In genomic region chr3:129481783-129482332, GRCh38 we compare ENCODE assay signal across 9 cellular contexts. TPM values are rescaled to one million over a fixed set of nuclear protein-coding genes. Genes with fewer than 3 reads are reported as not detected.
DNase-seq lines count a peak whose midpoint lies in the region; ATAC-seq and TF ChIP-seq lines count a peak whose summit lies in the region.
"Had no signal": no experiment of that assay in that cellular context is flagged by ENCODE, and none has a peak within 500 bp of the region (broad histone marks: within the 10 kb centered on the region; RNA-seq: fewer than 3 reads in every experiment).

No MANE protein-coding gene starts in this region.

- no peaks in the 10 kb centered on the region for H3K27me3 ChIP-seq in CD4-positive, CD25-positive, alpha-beta regulatory T cell (ENCODE audit: control insufficient read depth, insufficient read depth, low read length)
- H3K27me3 ChIP-seq in sigmoid colon: no peaks in the 10 kb centered on the region
- H3K27me3 ChIP-seq: BLaER1 had no signal

- H3K4me1 ChIP-seq in CD4-positive, CD25-positive, alpha-beta regulatory T cell (ENCODE audit: control insufficient read depth, insufficient read depth, low read length, poor library complexity, severe bottlenecking): peaks cover 18% of the 10 kb centered on the region
- peaks cover 0 to 18% (median 2%) of the 10 kb centered on the region in 4 donors for H3K4me1 ChIP-seq in sigmoid colon
- H3K4me1 ChIP-seq: BLaER1 had no signal

- no peak for TF ChIP-seq CTCF in sigmoid colon (IDR thresholded peaks at IDR 0.05)

- ATAC-seq in CD4-positive, CD25-positive, alpha-beta regulatory T cell (ENCODE audit: low read depth in 2 of 2): peak; percentile 98 to 99
- peak; percentile 39 for ATAC-seq in activated CD8-positive, alpha-beta T cell treated with anti-CD3 and anti-CD28 coated beads, Interleukin-2, amount 10 ng/mL, durations not matched to agents 7 days and 5 days
- ATAC-seq in esophagus mucosa (peak; percentile 93), GM19467 (IDR thresholded peaks at IDR 0.05; ENCODE audit: unreplicated experiment) (no peak), HG02623 (IDR thresholded peaks at IDR 0.05; ENCODE audit: unreplicated experiment) (no peak)

- no peaks in the 10 kb centered on the region for H3K27me3 Mint-ChIP-seq in CD4-positive, CD25-positive, alpha-beta regulatory T cell
- H3K27me3 Mint-ChIP-seq in activated CD8-positive, alpha-beta T cell treated with anti-CD3 and anti-CD28 coated beads, Interleukin-2, amount 10 ng/mL, durations not matched to agents 7 days and 5 days (ENCODE audit: low read depth): no peaks in the 10 kb centered on the region

- H3K4me1 Mint-ChIP-seq in CD4-positive, CD25-positive, alpha-beta regulatory T cell: peaks cover 6 to 26% (median 10%) of the 10 kb centered on the region in 4 donors
- peaks cover 8% of the 10 kb centered on the region for H3K4me1 Mint-ChIP-seq in activated CD8-positive, alpha-beta T cell treated with anti-CD3 and anti-CD28 coated beads, Interleukin-2, amount 10 ng/mL, durations not matched to agents 7 days and 5 days (ENCODE audit: low read depth)

- H3K9me3 Mint-ChIP-seq in CD4-positive, CD25-positive, alpha-beta regulatory T cell: no peaks in the 10 kb centered on the region
- H3K9me3 Mint-ChIP-seq in activated CD8-positive, alpha-beta T cell treated with anti-CD3 and anti-CD28 coated beads, Interleukin-2, amount 10 ng/mL, durations not matched to agents 7 days and 5 days (ENCODE audit: insufficient read depth): no peaks in the 10 kb centered on the region

- peaks cover 8% of the 10 kb centered on the region for H3K36me3 ChIP-seq in CD4-positive, CD25-positive, alpha-beta regulatory T cell (ENCODE audit: control insufficient read depth, insufficient read depth, low read length)
- H3K36me3 ChIP-seq in sigmoid colon: peaks cover 5 to 81% (median 34%) of the 10 kb centered on the region in 4 donors

- 70 to 87% methylated on average over 12 of the region's 12 CpGs for WGBS in sigmoid colon, 2 donors

- peak; percentile 27 to 87 (median 82) for DNase-seq in CD4-positive, CD25-positive, alpha-beta regulatory T cell
- DNase-seq in activated CD8-positive, alpha-beta T cell treated with anti-CD3 and anti-CD28 coated beads, Interleukin-2, amount 10 ng/mL, durations not matched to agents 7 days and 5 days: peak; percentile 29
- DNase-seq in sigmoid colon (peak; percentile 82), middle frontal gyrus (ENCODE audit: extremely low spot score, low spot score) (no peak), GOT3 (lab: John Stamatoyannopoulos, UW) (no peak)

- intact Hi-C loops in sigmoid colon (cut with DNase I): no loop called here

- no peak for TF ChIP-seq EP300 in sigmoid colon (IDR thresholded peaks at IDR 0.05)

- H3K9me3 ChIP-seq in CD4-positive, CD25-positive, alpha-beta regulatory T cell (ENCODE audit: control insufficient read depth in 2 of 2, low read length in 2 of 2): no peaks in the 10 kb centered on the region
- no peaks in the 10 kb centered on the region for H3K9me3 ChIP-seq in sigmoid colon
- H3K9me3 ChIP-seq: BLaER1 had no signal

- CTCF ChIA-PET in activated CD8-positive, alpha-beta T cell treated with anti-CD3 and anti-CD28 coated beads, Interleukin-2, amount 10 ng/mL, durations not matched to agents 7 days and 5 days (lab: Charles Lee): interaction anchor here (1.2 to 2.7 kb wide), 3 partner anchors 9 to 30 kb away, joined by 3 to 15 read pairs (median 3); no protein-coding TSS in a partner anchor

- H3K27ac ChIP-seq in CD4-positive, CD25-positive, alpha-beta regulatory T cell (ENCODE audit: insufficient read depth, low read length, poor library complexity, severe bottlenecking): peak overlapping the region; percentile 71
- peak overlapping the region in 1 of 4 donors; percentile 56 for H3K27ac ChIP-seq in sigmoid colon
- H3K27ac ChIP-seq: BLaER1 had no signal

- peak overlapping the region; percentile 7 for H3K4me3 ChIP-seq in CD4-positive, CD25-positive, alpha-beta regulatory T cell (ENCODE audit: low read depth, low read length)
- no peak overlapping the region for H3K4me3 ChIP-seq in sigmoid colon
- H3K4me3 ChIP-seq: BLaER1 had no signal

- POLR2A ChIA-PET in activated CD8-positive, alpha-beta T cell treated with anti-CD3 and anti-CD28 coated beads, Interleukin-2, amount 10 ng/mL, durations not matched to agents 7 days and 5 days (lab: Charles Lee): no interaction called here

- peak overlapping the region; percentile 33 to 99 (median 98) for H3K27ac Mint-ChIP-seq in CD4-positive, CD25-positive, alpha-beta regulatory T cell
- peak overlapping the region; percentile 48 for H3K27ac Mint-ChIP-seq in activated CD8-positive, alpha-beta T cell treated with anti-CD3 and anti-CD28 coated beads, Interleukin-2, amount 10 ng/mL, durations not matched to agents 7 days and 5 days

- peak overlapping the region in 3 of 4 donors; percentile 4 to 76 (median 67) for H3K4me3 Mint-ChIP-seq in CD4-positive, CD25-positive, alpha-beta regulatory T cell
- H3K4me3 Mint-ChIP-seq in activated CD8-positive, alpha-beta T cell treated with anti-CD3 and anti-CD28 coated beads, Interleukin-2, amount 10 ng/mL, durations not matched to agents 7 days and 5 days: no peak overlapping the region

- TF ChIP-seq POLR2A in sigmoid colon (IDR thresholded peaks at IDR 0.05): no peak

- peaks cover 46% of the 10 kb centered on the region for H3K36me3 Mint-ChIP-seq in CD4-positive, CD25-positive, alpha-beta regulatory T cell
- H3K36me3 Mint-ChIP-seq in activated CD8-positive, alpha-beta T cell treated with anti-CD3 and anti-CD28 coated beads, Interleukin-2, amount 10 ng/mL, durations not matched to agents 7 days and 5 days (ENCODE audit: low read depth): peaks cover 11% of the 10 kb centered on the region

RNA-seq across cellular contexts. Expression of gene IFT122, which starts 41.8 kb away (rescaled TPM):
- total RNA-seq in CD4-positive, CD25-positive, alpha-beta regulatory T cell: 19.3 TPM
- polyA plus RNA-seq in CD4-positive, CD25-positive, alpha-beta regulatory T cell: 1 to 10 TPM; 2.5 to 5.3 (median 3.8) TPM
- total RNA-seq in activated CD8-positive, alpha-beta T cell treated with anti-CD3 and anti-CD28 coated beads, Interleukin-2, amount 10 ng/mL, durations not matched to agents 7 days and 5 days: 10 to 100 TPM; 22.3 to 25.6 TPM
- total RNA-seq in esophagus mucosa (11.2 TPM), sigmoid colon (10 to 100 TPM; 15.8 to 21.4 (median 17.8) TPM)
- 10 to 100 TPM in 2 of 3 donors, 1 to 10 TPM in 1; 4.2 to 15.6 (median 13.6) TPM for polyA plus RNA-seq in sigmoid colon

RNA-seq across cellular contexts. Expression of gene MBD4, which starts 42.1 kb away (rescaled TPM):
- 44.6 TPM for total RNA-seq in CD4-positive, CD25-positive, alpha-beta regulatory T cell
- 10 to 100 TPM; 37.0 to 46.7 (median 42.3) TPM for polyA plus RNA-seq in CD4-positive, CD25-positive, alpha-beta regulatory T cell
- 10 to 100 TPM; 50.1 to 50.6 TPM for total RNA-seq in activated CD8-positive, alpha-beta T cell treated with anti-CD3 and anti-CD28 coated beads, Interleukin-2, amount 10 ng/mL, durations not matched to agents 7 days and 5 days
- 20.8 TPM for total RNA-seq in esophagus mucosa
- 10 to 100 TPM; 13.3 to 18.4 (median 16.6) TPM for total RNA-seq in sigmoid colon
- polyA plus RNA-seq in sigmoid colon: 10 to 100 TPM; 11.8 to 21.6 (median 15.0) TPM

RNA-seq across cellular contexts. Expression of gene RHO, which starts 46.6 kb away (rescaled TPM):
- total RNA-seq in CD4-positive, CD25-positive, alpha-beta regulatory T cell: not detected
- polyA plus RNA-seq in CD4-positive, CD25-positive, alpha-beta regulatory T cell: not detected
- total RNA-seq in activated CD8-positive, alpha-beta T cell treated with anti-CD3 and anti-CD28 coated beads, Interleukin-2, amount 10 ng/mL, durations not matched to agents 7 days and 5 days: not detected
- total RNA-seq in esophagus mucosa: not detected
- not detected for total RNA-seq in sigmoid colon
- polyA plus RNA-seq in sigmoid colon: not detected

RNA-seq across cellular contexts. Expression of gene EFCAB12, which starts 53.4 kb away (rescaled TPM):
- total RNA-seq in CD4-positive, CD25-positive, alpha-beta regulatory T cell: 2.2 TPM
- polyA plus RNA-seq in CD4-positive, CD25-positive, alpha-beta regulatory T cell: under 1 TPM in 3 of 4 donors, not detected in 1; 0.05 to 0.13 (median 0.05) TPM
- under 1 TPM; 0.42 to 0.45 TPM for total RNA-seq in activated CD8-positive, alpha-beta T cell treated with anti-CD3 and anti-CD28 coated beads, Interleukin-2, amount 10 ng/mL, durations not matched to agents 7 days and 5 days
- total RNA-seq in esophagus mucosa: 0.04 TPM
- under 1 TPM in 1 of 4 donors, not detected in 3; 0.36 TPM for total RNA-seq in sigmoid colon
- polyA plus RNA-seq in sigmoid colon: under 1 TPM in 2 of 3 donors, not detected in 1; 0.38 to 0.46 TPM

Comparison
In these comparisons a context has a peak if more than half of its experiments do, and no peak if none do; other contexts are left out.
1. ATAC-seq: peak in CD4-positive, CD25-positive, alpha-beta regulatory T cell (2 of 2), activated CD8-positive, alpha-beta T cell treated with anti-CD3 and anti-CD28 coated beads, Interleukin-2, amount 10 ng/mL, durations not matched to agents 7 days and 5 days (single experiment) and esophagus mucosa (single experiment); none in GM19467 (single experiment) and HG02623 (single experiment).
2. DNase-seq: peak in CD4-positive, CD25-positive, alpha-beta regulatory T cell (3 of 3), activated CD8-positive, alpha-beta T cell treated with anti-CD3 and anti-CD28 coated beads, Interleukin-2, amount 10 ng/mL, durations not matched to agents 7 days and 5 days (single experiment) and sigmoid colon (single experiment); none in middle frontal gyrus (single experiment) and GOT3 (single experiment).